Comparison of ENCODE assay signal across 9 cellular contexts in the genomic region with DNA sequence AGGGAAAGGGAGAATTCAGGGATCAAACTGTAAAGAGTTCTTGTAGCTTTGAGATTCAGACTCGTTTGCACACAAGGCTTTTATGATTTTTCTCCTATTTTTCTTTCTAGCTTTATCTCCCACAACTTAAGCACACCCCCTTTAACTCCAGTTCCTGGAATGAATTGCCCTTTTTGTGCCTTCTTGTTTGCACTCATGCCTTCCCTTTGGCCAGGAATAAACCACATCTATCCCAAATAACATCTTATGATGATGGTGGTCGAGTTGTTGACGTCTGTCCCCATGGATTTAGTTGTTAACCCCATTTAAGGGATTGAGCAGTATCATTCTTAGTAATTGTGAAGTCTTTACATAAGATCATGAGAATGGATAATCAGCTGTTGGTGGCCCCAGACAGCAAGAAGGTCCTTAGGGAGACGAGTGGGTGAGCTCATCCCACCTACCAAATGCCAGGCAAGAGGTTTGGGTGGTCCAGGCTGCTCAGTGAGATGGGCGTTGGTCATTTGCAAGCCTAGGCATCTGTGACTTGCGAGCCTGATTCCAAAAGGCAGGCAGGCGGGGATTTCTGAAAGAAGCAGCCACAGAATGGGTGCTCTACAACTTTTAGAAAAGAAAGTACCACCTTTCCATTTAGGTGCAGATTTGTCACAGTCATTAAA. TPM values are rescaled to one million over a fixed set of nuclear protein-coding genes. Genes with fewer than 3 reads are reported as not detected.
DNase-seq lines count a peak whose midpoint lies in the region; ATAC-seq lines count a peak whose summit lies in the region.
"Had no signal": no experiment of that assay in that cellular context is flagged by ENCODE, and none has a peak within 500 bp of the region (broad histone marks: within the 10 kb centered on the region; RNA-seq: fewer than 3 reads in every experiment).

No MANE protein-coding gene starts in this region.

- H3K27me3 ChIP-seq in stomach smooth muscle (ENCODE audit: control insufficient read depth in 1 of 2, insufficient read depth in 2 of 2, low read length in 2 of 2), result no peaks in the 10 kb centered on the region

- no peaks in the 10 kb centered on the region for H3K27me3 Mint-ChIP-seq in activated CD8-positive, alpha-beta T cell treated with anti-CD3 and anti-CD28 coated beads, Interleukin-2, amount 10 ng/mL, durations not matched to agents 7 days and 5 days (ENCODE audit: low read depth)

- CTCF ChIA-PET in activated CD8-positive, alpha-beta T cell treated with anti-CD3 and anti-CD28 coated beads, Interleukin-2, amount 10 ng/mL, durations not matched to agents 7 days and 5 days (lab: Charles Lee), result interaction anchor here (1.1 to 2.7 kb wide), 14 partner anchors 9 to 222 kb away, joined by 3 to 26 read pairs (median 7); partner anchors contain the start of genes MYLK4 and SERPINB1

- ATAC-seq in activated CD8-positive, alpha-beta T cell treated with anti-CD3 and anti-CD28 coated beads, Interleukin-2, amount 10 ng/mL, durations not matched to agents 7 days and 5 days, result no peak
- no peak for ATAC-seq in HG02840 (IDR thresholded peaks at IDR 0.05; ENCODE audit: low FRiP score, unreplicated experiment)

- H3K36me3 Mint-ChIP-seq in activated CD8-positive, alpha-beta T cell treated with anti-CD3 and anti-CD28 coated beads, Interleukin-2, amount 10 ng/mL, durations not matched to agents 7 days and 5 days (ENCODE audit: low read depth), result peaks cover 48% of the 10 kb centered on the region

- H3K4me3 Mint-ChIP-seq in activated CD8-positive, alpha-beta T cell treated with anti-CD3 and anti-CD28 coated beads, Interleukin-2, amount 10 ng/mL, durations not matched to agents 7 days and 5 days, result peak overlapping the region; percentile 88

- H3K36me3 ChIP-seq in stomach smooth muscle (ENCODE audit: control insufficient read depth in 2 of 2, insufficient read depth in 2 of 2, low read length in 2 of 2), result peaks cover 3 to 7% of the 10 kb centered on the region in 2 donors

- POLR2A ChIA-PET in activated CD8-positive, alpha-beta T cell treated with anti-CD3 and anti-CD28 coated beads, Interleukin-2, amount 10 ng/mL, durations not matched to agents 7 days and 5 days (lab: Charles Lee), result interaction anchor here (1.4 to 2.4 kb wide), 3 partner anchors 11 to 173 kb away, joined by 4 to 7 read pairs (median 5); no protein-coding TSS in a partner anchor

- DNase-seq in DMS 273 (lab: John Stamatoyannopoulos, UW; ENCODE audit: unreplicated experiment) (peak; percentile 46), DMS 273 treated with DMSO at 0.1 percent for 48 hours (lab: John Stamatoyannopoulos, UW) (no peak), Ammon's horn (ENCODE audit: low spot score) (no peak)
- no peak for DNase-seq in activated CD8-positive, alpha-beta T cell treated with anti-CD3 and anti-CD28 coated beads, Interleukin-2, amount 10 ng/mL, durations not matched to agents 7 days and 5 days
- no peak for DNase-seq in activated CD4-positive, alpha-beta T cell treated with anti-CD3 and anti-CD28 coated beads for 4 hours

- H3K9me3 Mint-ChIP-seq in activated CD8-positive, alpha-beta T cell treated with anti-CD3 and anti-CD28 coated beads, Interleukin-2, amount 10 ng/mL, durations not matched to agents 7 days and 5 days (ENCODE audit: insufficient read depth), result no peaks in the 10 kb centered on the region

- peak overlapping the region in 1 of 2 donors; percentile 39 for H3K9ac ChIP-seq in stomach smooth muscle (ENCODE audit: low read length in 2 of 2)

- H3K4me1 Mint-ChIP-seq in activated CD8-positive, alpha-beta T cell treated with anti-CD3 and anti-CD28 coated beads, Interleukin-2, amount 10 ng/mL, durations not matched to agents 7 days and 5 days (ENCODE audit: low read depth), result peaks cover 50% of the 10 kb centered on the region

- H3K4me1 ChIP-seq in stomach smooth muscle (ENCODE audit: control insufficient read depth, insufficient read depth, low read length), result peaks cover 30% of the 10 kb centered on the region

- H3K4me3 ChIP-seq in iPS-18c (ENCODE audit: insufficient read depth, low read depth, low read length) (peak overlapping the region; percentile 85; the same call in 1 of the 2 replicates), stomach smooth muscle (ENCODE audit: low read length in 2 of 2) (peak overlapping the region; percentile 60 to 93)

- H3K27ac Mint-ChIP-seq in activated CD8-positive, alpha-beta T cell treated with anti-CD3 and anti-CD28 coated beads, Interleukin-2, amount 10 ng/mL, durations not matched to agents 7 days and 5 days, result no peak overlapping the region

- H3K9me3 ChIP-seq in iPS-18c (ENCODE audit: control insufficient read depth, insufficient read depth, low read length), result no peaks in the 10 kb centered on the region
- no peaks in the 10 kb centered on the region for H3K9me3 ChIP-seq in stomach smooth muscle (ENCODE audit: control insufficient read depth in 2 of 2, low read length in 2 of 2)

- H3K27ac ChIP-seq in stomach smooth muscle (ENCODE audit: low read length), result no peak overlapping the region
- H3K27ac ChIP-seq: 22Rv1 had no signal

RNA-seq across cellular contexts. Expression of gene WRNIP1, which starts 2.3 kb away (rescaled TPM):
- total RNA-seq in activated CD8-positive, alpha-beta T cell treated with anti-CD3 and anti-CD28 coated beads, Interleukin-2, amount 10 ng/mL, durations not matched to agents 7 days and 5 days, result 10 to 100 TPM; 48.2 to 49.6 TPM

RNA-seq across cellular contexts. Expression of gene MYLK4, which starts 16.7 kb away (rescaled TPM):
- total RNA-seq in activated CD8-positive, alpha-beta T cell treated with anti-CD3 and anti-CD28 coated beads, Interleukin-2, amount 10 ng/mL, durations not matched to agents 7 days and 5 days, result under 1 TPM; 0.13 to 0.26 TPM
